Comparison of ENCODE assay signal across 8 cellular contexts in genomic region chr5:32174011-32174866, GRCh38. TPM values are rescaled to one million over a fixed set of nuclear protein-coding genes. Genes with fewer than 3 reads are reported as not detected.
DNase-seq lines count a peak whose midpoint lies in the region; ATAC-seq, FAIRE-seq and TF ChIP-seq lines count a peak whose summit lies in the region.

Gene GOLPH3, minus strand, starts transcription at chr5:32174319. Its CDS starts 285 bp downstream, at chr5:32174034.

- H3K4me1 ChIP-seq in trophoblast cell (ENCODE audit: control insufficient read depth in 1 of 2, insufficient read depth in 2 of 2, low read length in 2 of 2): peaks cover 0 to 4% of the 10 kb centered on the region in 2 experiments
- H3K4me1 ChIP-seq in tibial nerve: peaks cover 0 to 45% (median 28%) of the 10 kb centered on the region in 4 donors

- no CpG with 5 or more reads among the region's 85 CpGs for WGBS in trophoblast cell (ENCODE audit: extremely low coverage, insufficient coverage, insufficient read length)
- WGBS in tibial nerve, 2 donors: 0 to 1% methylated on average over 31 to 43 of the region's 85 CpGs

- intact Hi-C loops in Right ventricle myocardium superior (cut with DNase I): loop anchor here (5.0 kb wide), 1 partner anchor 72 kb away; no protein-coding TSS in a partner anchor

- peak within 1 kb of the TSS; percentile 95 for H2BK5ac ChIP-seq in trophoblast cell (ENCODE audit: low read depth, low read length, poor library complexity)

- H2BK12ac ChIP-seq in trophoblast cell (ENCODE audit: low read length): peak within 1 kb of the TSS; percentile 1

- H3K9me3 ChIP-seq in trophoblast cell (ENCODE audit: insufficient read depth, low read depth, low read length) (no peaks in the 10 kb centered on the region), tibial nerve (no peaks in the 10 kb centered on the region)

- TF ChIP-seq CTCF in tibial nerve (IDR thresholded peaks at IDR 0.05): peak in 3 of 5 experiments; percentile 13 to 56 (median 41)

- peak within 1 kb of the TSS; percentile 100 for H4K91ac ChIP-seq in trophoblast cell (ENCODE audit: low read depth, low read length)

- peak within 1 kb of the TSS; percentile 99 for H3K4me3 ChIP-seq in trophoblast cell (ENCODE audit: low read depth, low read length)
- peak within 1 kb of the TSS; percentile 83 to 93 (median 91) for H3K4me3 ChIP-seq in tibial nerve

- H3K79me1 ChIP-seq in trophoblast cell (ENCODE audit: low read length): peaks cover 15% of the 10 kb centered on the region

- no peaks in the 10 kb centered on the region for H3K27me3 ChIP-seq in trophoblast cell (ENCODE audit: insufficient read depth, low read length)
- H3K27me3 ChIP-seq in tibial nerve: no peaks in the 10 kb centered on the region

- TF ChIP-seq POLR2A in GM12891 (IDR thresholded peaks at IDR 0.05; ENCODE audit: low read depth, low read length) (peak; percentile 91), tibial nerve (IDR thresholded peaks at IDR 0.05) (peak; percentile 86 to 97)

- peak within 1 kb of the TSS; percentile 99 for H3K18ac ChIP-seq in trophoblast cell (ENCODE audit: low read length)

- peak within 1 kb of the TSS; percentile 90 for H3K4me2 ChIP-seq in trophoblast cell (ENCODE audit: low read length)

- no peak within 1 kb of the TSS for H3K23ac ChIP-seq in trophoblast cell (ENCODE audit: low read length)

- peaks cover 19% of the 10 kb centered on the region for H3K79me2 ChIP-seq in trophoblast cell (ENCODE audit: control insufficient read depth, insufficient read depth, low read length, poor library complexity)

- peak within 1 kb of the TSS; percentile 98 for H3K14ac ChIP-seq in trophoblast cell (ENCODE audit: low read length)

- peak within 1 kb of the TSS; percentile 88 for H2AK5ac ChIP-seq in trophoblast cell (ENCODE audit: low read length)

- TF ChIP-seq EP300 in tibial nerve (IDR thresholded peaks at IDR 0.05): peak; percentile 50 to 99

- ATAC-seq in HG02798 (IDR thresholded peaks at IDR 0.05; ENCODE audit: poor library complexity, unreplicated experiment): peak; percentile 84
- peak; percentile 97 for ATAC-seq in Right ventricle myocardium superior (ENCODE audit: poor library complexity)

- H2BK120ac ChIP-seq in trophoblast cell (ENCODE audit: insufficient read depth, low read length, poor library complexity): peak within 1 kb of the TSS; percentile 99

- FAIRE-seq in GM12891 (lab: Jason Lieb, UNC): peak; percentile 84

- peak within 1 kb of the TSS; percentile 97 for H4K12ac ChIP-seq in trophoblast cell (ENCODE audit: low read depth, low read length)

- peak; percentile 84 for DNase-seq in GM12891 (ENCODE audit: insufficient read length, low spot score)
- DNase-seq in NCI-H1417 treated with DMSO at 0.1 percent for 48 hours (lab: John Stamatoyannopoulos, UW): peak; percentile 60
- DNase-seq in SW 1271 (lab: John Stamatoyannopoulos, UW): peak; percentile 77 to 88
- DNase-seq in activated naive CD8-positive, alpha-beta T cell treated with anti-CD3 and anti-CD28 coated beads, Interleukin-2, amount 50 U/mL, for 16 hours (ENCODE audit: low read depth, low spot score): peak; percentile 82
- peak; percentile 97 for DNase-seq in Right ventricle myocardium superior
- peak; percentile 90 to 91 for DNase-seq in trophoblast cell
- peak; percentile 94 to 95 for DNase-seq in tibial nerve (ENCODE audit: low spot score in 2 of 2)

- H3K9ac ChIP-seq in trophoblast cell (ENCODE audit: low read length): peak within 1 kb of the TSS; percentile 95

- H2AFZ ChIP-seq in trophoblast cell (ENCODE audit: insufficient read depth, low read length, poor library complexity): peak within 1 kb of the TSS; percentile 96

- H3K4ac ChIP-seq in trophoblast cell (ENCODE audit: low read depth, low read length): peak within 1 kb of the TSS; percentile 95

- peak within 1 kb of the TSS; percentile 99 for H3K27ac ChIP-seq in trophoblast cell (ENCODE audit: low read depth, low read length)
- H3K27ac ChIP-seq in tibial nerve: peak within 1 kb of the TSS; percentile 98 to 100 (median 99)

- H3K36me3 ChIP-seq in trophoblast cell (ENCODE audit: control insufficient read depth in 1 of 2, insufficient read depth in 2 of 2, low read length in 2 of 2) (peaks cover 2 to 3% of the 10 kb centered on the region in 2 experiments), tibial nerve (peaks cover 0 to 7% (median 0%) of the 10 kb centered on the region in 3 donors)

- H4K8ac ChIP-seq in trophoblast cell (ENCODE audit: low read depth, low read length): peak within 1 kb of the TSS; percentile 97

TF ChIP-seq in GM12891, 5 proteins besides CTCF, POLR2A, EP300 and RAD21:
- TF ChIP-seq POU2F2 (IDR thresholded peaks at IDR 0.05; ENCODE audit: low read depth, low read length) (peak; percentile 33; the same call in 1 of the 2 replicates), SPI1 (IDR thresholded peaks at IDR 0.05; ENCODE audit: low read depth, low read length) (no peak), POLR2AphosphoS5 (IDR thresholded peaks at IDR 0.05; ENCODE audit: low read depth, low read length) (peak; percentile 82), TAF1 (IDR thresholded peaks at IDR 0.05; ENCODE audit: low read depth, low read length) (peak; percentile 73)

RNA-seq across cellular contexts. Expression of gene GOLPH3, which starts in this region (rescaled TPM):
- polyA plus RNA-seq in GM12891 (2012; ENCODE audit: low read depth, missing spikeins): 24.8 TPM
- total RNA-seq in Right ventricle myocardium superior: 35.9 TPM
- 87.4 and 93.1 TPM in 2 replicates for polyA plus RNA-seq in trophoblast cell (2013)
- total RNA-seq in tibial nerve: 100 to 1,000 TPM in 2 of 4 donors, 10 to 100 TPM in 2; 90.6 to 115 (median 102) TPM

Comparison
In these comparisons a context has a peak if more than half of its experiments do, and no peak if none do; other contexts are left out.
1. Peak in every context shown above with its lines: DNase-seq, ATAC-seq, H3K4me3 ChIP-seq and H3K27ac ChIP-seq.